ENCODE assay signal across 9 cellular contexts in the genomic region with DNA sequence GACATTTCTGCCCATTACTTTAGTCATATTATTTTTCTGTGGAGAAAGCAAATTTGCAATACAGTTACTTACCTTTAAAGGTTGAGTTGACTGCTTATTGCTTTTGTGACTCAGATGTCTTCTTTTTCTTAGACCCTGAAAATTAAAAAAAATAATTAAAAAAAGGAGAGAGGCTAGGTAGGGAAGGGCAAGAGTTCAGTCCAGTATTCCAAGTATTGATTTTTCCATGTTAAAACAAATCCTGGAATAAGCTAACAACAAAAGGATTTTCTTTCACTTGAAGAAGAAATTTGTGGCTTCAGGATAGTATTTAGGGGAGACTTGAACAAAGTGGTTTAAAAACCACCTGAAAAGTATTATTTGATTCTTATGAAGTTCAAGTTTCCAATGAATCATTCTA. TPM values are rescaled to one million over a fixed set of nuclear protein-coding genes. Genes with fewer than 3 reads are reported as not detected.
"Had no signal": no experiment of that assay in that cellular context is flagged by ENCODE, and none has a peak within 500 bp of the region (broad histone marks: within the 10 kb centered on the region; RNA-seq: fewer than 3 reads in every experiment).

No MANE protein-coding gene starts in this region.

- FAIRE-seq: G401.6, GM12878, GM12891, GM12892, GM18507, GM19239 had no signal

- H3K4me3 ChIP-seq: GM12878 had no signal

- ATAC-seq: GM12878 had no signal

- DNase-seq: GDM1, GF-D8 had no signal

RNA-seq across cellular contexts. Expression of gene LMNTD1, which starts 49.4 kb away (rescaled TPM):
- total RNA-seq: G401, GM12878 had no signal
- polyA plus RNA-seq: GM12878 had no signal
